Comparison of ENCODE assay signal across 1 cellular context in genomic region chr11:63672156-63672463, GRCh38.
TF ChIP-seq lines count a peak whose summit lies in the region.

No MANE protein-coding gene starts in this region.

TF ChIP-seq in SK-N-SH, 30 proteins besides CTCF, POLR2A, EP300 and RAD21 (continued from another document):
- TF ChIP-seq, protein P1, sequence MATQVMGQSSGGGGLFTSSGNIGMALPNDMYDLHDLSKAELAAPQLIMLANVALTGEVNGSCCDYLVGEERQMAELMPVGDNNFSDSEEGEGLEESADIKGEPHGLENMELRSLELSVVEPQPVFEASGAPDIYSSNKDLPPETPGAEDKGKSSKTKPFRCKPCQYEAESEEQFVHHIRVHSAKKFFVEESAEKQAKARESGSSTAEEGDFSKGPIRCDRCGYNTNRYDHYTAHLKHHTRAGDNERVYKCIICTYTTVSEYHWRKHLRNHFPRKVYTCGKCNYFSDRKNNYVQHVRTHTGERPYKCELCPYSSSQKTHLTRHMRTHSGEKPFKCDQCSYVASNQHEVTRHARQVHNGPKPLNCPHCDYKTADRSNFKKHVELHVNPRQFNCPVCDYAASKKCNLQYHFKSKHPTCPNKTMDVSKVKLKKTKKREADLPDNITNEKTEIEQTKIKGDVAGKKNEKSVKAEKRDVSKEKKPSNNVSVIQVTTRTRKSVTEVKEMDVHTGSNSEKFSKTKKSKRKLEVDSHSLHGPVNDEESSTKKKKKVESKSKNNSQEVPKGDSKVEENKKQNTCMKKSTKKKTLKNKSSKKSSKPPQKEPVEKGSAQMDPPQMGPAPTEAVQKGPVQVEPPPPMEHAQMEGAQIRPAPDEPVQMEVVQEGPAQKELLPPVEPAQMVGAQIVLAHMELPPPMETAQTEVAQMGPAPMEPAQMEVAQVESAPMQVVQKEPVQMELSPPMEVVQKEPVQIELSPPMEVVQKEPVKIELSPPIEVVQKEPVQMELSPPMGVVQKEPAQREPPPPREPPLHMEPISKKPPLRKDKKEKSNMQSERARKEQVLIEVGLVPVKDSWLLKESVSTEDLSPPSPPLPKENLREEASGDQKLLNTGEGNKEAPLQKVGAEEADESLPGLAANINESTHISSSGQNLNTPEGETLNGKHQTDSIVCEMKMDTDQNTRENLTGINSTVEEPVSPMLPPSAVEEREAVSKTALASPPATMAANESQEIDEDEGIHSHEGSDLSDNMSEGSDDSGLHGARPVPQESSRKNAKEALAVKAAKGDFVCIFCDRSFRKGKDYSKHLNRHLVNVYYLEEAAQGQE (IDR thresholded peaks at IDR 0.05; ENCODE audit: low read depth, low read length) = no peak
- no peak for TF ChIP-seq TAF1 (IDR thresholded peaks at IDR 0.05; ENCODE audit: borderline replicate concordance, low read depth, low read length)
- TF ChIP-seq NRF1 (IDR thresholded peaks at IDR 0.05; ENCODE audit: low read depth, low read length) = no peak
- TF ChIP-seq SIN3A (IDR thresholded peaks at IDR 0.05; ENCODE audit: borderline replicate concordance, low read depth, low read length) = no peak
- TF ChIP-seq GABPA (IDR thresholded peaks at IDR 0.05; ENCODE audit: low read depth) = no peak
